In the genomic region with DNA sequence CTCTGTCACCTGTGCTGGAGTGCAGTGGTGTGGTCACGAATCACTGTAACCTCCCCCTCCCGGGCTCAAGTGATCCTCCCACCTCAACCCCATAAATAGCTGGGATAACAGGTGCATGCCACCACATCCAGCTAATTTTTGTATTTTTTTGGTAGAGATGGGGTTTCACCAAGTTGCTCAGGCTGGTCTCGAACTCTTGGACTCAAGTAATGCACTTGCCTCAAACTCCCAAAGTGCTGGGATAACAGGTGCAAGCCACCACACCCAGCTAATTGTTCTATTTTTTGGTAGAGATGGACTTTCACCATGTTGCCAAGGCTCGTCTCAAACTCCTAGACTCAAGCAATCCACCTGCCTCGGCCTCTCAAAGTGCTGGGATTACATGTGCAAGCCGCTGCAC, we compare ENCODE assay signal across 21 cellular contexts.
DNase-seq lines count a peak whose midpoint lies in the region; ATAC-seq, FAIRE-seq and TF ChIP-seq lines count a peak whose summit lies in the region.
"Had no signal": no experiment of that assay in that cellular context is flagged by ENCODE, and none has a peak within 500 bp of the region (broad histone marks: within the 10 kb centered on the region; RNA-seq: fewer than 3 reads in every experiment).

No MANE protein-coding gene starts in this region.

- H3K4me3 Mint-ChIP-seq in activated naive CD8-positive, alpha-beta T cell treated with anti-CD3 and anti-CD28 coated beads for 36 hours: no peak overlapping the region
- no peak overlapping the region for H3K4me3 Mint-ChIP-seq in activated naive CD8-positive, alpha-beta T cell treated with anti-CD3 and anti-CD28 coated beads, Interleukin-2, amount 50 U/mL, for 24 hours
- no peak overlapping the region for H3K4me3 Mint-ChIP-seq in T-helper 17 cell
- H3K4me3 Mint-ChIP-seq in activated T-helper 17 cell treated with anti-CD3 and anti-CD28 coated beads, Interleukin-2, amount 50 U/mL, for 72 hours: no peak overlapping the region
- H3K4me3 Mint-ChIP-seq: CD4-positive, CD25-positive, alpha-beta regulatory T cell; GM23338 had no signal

- H3K4me1 ChIP-seq in small intestine (ENCODE audit: control insufficient read depth in 2 of 2, insufficient read depth in 1 of 2, low read depth in 1 of 2, low read length in 1 of 2): peaks cover 3 to 6% of the 10 kb centered on the region in 2 donors
- no peaks in the 10 kb centered on the region for H3K4me1 ChIP-seq in OCI-LY7 (ENCODE audit: insufficient read depth, low read length, poor library complexity, severe bottlenecking)

- H3K4me3 ChIP-seq in small intestine (ENCODE audit: low read depth in 1 of 2, low read length in 2 of 2): no peak overlapping the region
- no peak overlapping the region for H3K4me3 ChIP-seq in OCI-LY7 (ENCODE audit: low read depth, low read length, poor library complexity, severe bottlenecking)
- H3K4me3 ChIP-seq: GM23338 had no signal

- no peaks in the 10 kb centered on the region for H3K36me3 ChIP-seq in small intestine (ENCODE audit: control insufficient read depth in 2 of 2, insufficient read depth in 2 of 2, low read length in 2 of 2)
- peaks cover 71% of the 10 kb centered on the region for H3K36me3 ChIP-seq in OCI-LY7 (ENCODE audit: insufficient read depth, low read length)

- CTCF ChIA-PET in OCI-LY7 (lab: Charles Lee; ENCODE audit: unreplicated experiment): no interaction called here

- H3K27ac Mint-ChIP-seq in activated naive CD8-positive, alpha-beta T cell treated with anti-CD3 and anti-CD28 coated beads for 36 hours: peak overlapping the region; percentile 23
- no peak overlapping the region for H3K27ac Mint-ChIP-seq in activated naive CD8-positive, alpha-beta T cell treated with anti-CD3 and anti-CD28 coated beads, Interleukin-2, amount 50 U/mL, for 24 hours
- peak overlapping the region; percentile 16 for H3K27ac Mint-ChIP-seq in T-helper 17 cell
- peak overlapping the region; percentile 58 for H3K27ac Mint-ChIP-seq in activated T-helper 17 cell treated with anti-CD3 and anti-CD28 coated beads, Interleukin-2, amount 50 U/mL, for 72 hours
- H3K27ac Mint-ChIP-seq: GM23338 had no signal

- no peaks in the 10 kb centered on the region for H3K9me3 Mint-ChIP-seq in activated naive CD8-positive, alpha-beta T cell treated with anti-CD3 and anti-CD28 coated beads for 36 hours
- H3K9me3 Mint-ChIP-seq in activated naive CD8-positive, alpha-beta T cell treated with anti-CD3 and anti-CD28 coated beads, Interleukin-2, amount 50 U/mL, for 24 hours: no peaks in the 10 kb centered on the region
- no peaks in the 10 kb centered on the region for H3K9me3 Mint-ChIP-seq in activated T-helper 17 cell treated with anti-CD3 and anti-CD28 coated beads, Interleukin-2, amount 50 U/mL, for 72 hours
- H3K9me3 Mint-ChIP-seq: CD4-positive, CD25-positive, alpha-beta regulatory T cell; GM23338 had no signal

- TF ChIP-seq POLR2A in GM12892 (IDR thresholded peaks at IDR 0.05; ENCODE audit: low read depth, low read length): no peak

- H3K9me3 ChIP-seq in T-helper 17 cell (ENCODE audit: control insufficient read depth, low read length, poor library complexity, severe bottlenecking) (no peaks in the 10 kb centered on the region), small intestine (ENCODE audit: control insufficient read depth, low read depth) (no peaks in the 10 kb centered on the region), OCI-LY7 (ENCODE audit: low read length) (no peaks in the 10 kb centered on the region)
- H3K9me3 ChIP-seq: BE2C, Caco-2 had no signal

- H3K27ac ChIP-seq in small intestine (ENCODE audit: low read depth in 1 of 2, low read length in 1 of 2) (no peak overlapping the region), OCI-LY7 (ENCODE audit: low read depth, low read length, poor library complexity, severe bottlenecking) (no peak overlapping the region)

- intact Hi-C loops in OCI-LY7 (cut with micrococcal nuclease; ENCODE audit: unreplicated experiment): no loop called here

- 0 out of 2 replicates have a peak, but pooled peaks cover 6% of the 10 kb centered on the region for H4K20me1 ChIP-seq in OCI-LY7 (ENCODE audit: insufficient read depth, low read length)

- H3K36me3 Mint-ChIP-seq in activated naive CD8-positive, alpha-beta T cell treated with anti-CD3 and anti-CD28 coated beads for 36 hours: peaks cover 51% of the 10 kb centered on the region
- H3K36me3 Mint-ChIP-seq in activated naive CD8-positive, alpha-beta T cell treated with anti-CD3 and anti-CD28 coated beads, Interleukin-2, amount 50 U/mL, for 24 hours (ENCODE audit: low read depth): peaks cover 34% of the 10 kb centered on the region
- H3K36me3 Mint-ChIP-seq in T-helper 17 cell (ENCODE audit: low read depth): no peaks in the 10 kb centered on the region
- H3K36me3 Mint-ChIP-seq in activated T-helper 17 cell treated with anti-CD3 and anti-CD28 coated beads, Interleukin-2, amount 50 U/mL, for 72 hours (ENCODE audit: low read depth): peaks cover 61% of the 10 kb centered on the region

- H3K4me2 ChIP-seq in OCI-LY7 (ENCODE audit: low read length): no peak overlapping the region
- H3K4me2 ChIP-seq: GM23338 had no signal

- H3K27me3 ChIP-seq in small intestine (ENCODE audit: control insufficient read depth in 2 of 2, insufficient read depth in 2 of 2, low read length in 2 of 2): no peaks in the 10 kb centered on the region
- H3K27me3 ChIP-seq: BE2C had no signal

- POLR2A ChIA-PET in OCI-LY7 (lab: Charles Lee): no interaction called here

- H3K9me2 ChIP-seq in OCI-LY7 (ENCODE audit: insufficient read depth, low read length): no peaks in the 10 kb centered on the region

- FAIRE-seq in small intestine (lab: Jason Lieb, UNC) (no peak), GM12892 (lab: Jason Lieb, UNC) (no peak)
- FAIRE-seq: A204.1, D721Med, G401.6, GM12891, GM18507, H54 had no signal

- no peaks in the 10 kb centered on the region for H3K27me3 Mint-ChIP-seq in activated naive CD8-positive, alpha-beta T cell treated with anti-CD3 and anti-CD28 coated beads for 36 hours
- no peaks in the 10 kb centered on the region for H3K27me3 Mint-ChIP-seq in activated naive CD8-positive, alpha-beta T cell treated with anti-CD3 and anti-CD28 coated beads, Interleukin-2, amount 50 U/mL, for 24 hours
- H3K27me3 Mint-ChIP-seq in T-helper 17 cell: no peaks in the 10 kb centered on the region
- no peaks in the 10 kb centered on the region for H3K27me3 Mint-ChIP-seq in activated T-helper 17 cell treated with anti-CD3 and anti-CD28 coated beads, Interleukin-2, amount 50 U/mL, for 72 hours
- H3K27me3 Mint-ChIP-seq: CD4-positive, CD25-positive, alpha-beta regulatory T cell had no signal

- no TSS peak for BruUV-seq in OCI-LY7 (replicated peaks; lab: Mats Ljungman, UMichigan)

- no peak for ATAC-seq in activated naive CD8-positive, alpha-beta T cell treated with anti-CD3 and anti-CD28 coated beads, Interleukin-2, amount 50 U/mL, for 24 hours
- ATAC-seq in T-helper 17 cell (no peak), HG02759 (IDR thresholded peaks at IDR 0.05; ENCODE audit: unreplicated experiment) (no peak)
- no peak for ATAC-seq in activated T-helper 17 cell treated with anti-CD3 and anti-CD28 coated beads, Interleukin-2, amount 50 U/mL, for 72 hours (replicated peaks)
- ATAC-seq: GM23338 had no signal

- DNase-seq in activated naive CD8-positive, alpha-beta T cell treated with anti-CD3 and anti-CD28 coated beads for 36 hours: no peak
- no peak for DNase-seq in activated naive CD8-positive, alpha-beta T cell treated with anti-CD3 and anti-CD28 coated beads, Interleukin-2, amount 50 U/mL, for 24 hours
- DNase-seq in T-helper 17 cell: no peak
- DNase-seq in small intestine: peak; percentile 36
- no peak for DNase-seq in GM12892 (ENCODE audit: insufficient read length)
- no peak for DNase-seq in OCI-LY7 (ENCODE audit: low spot score)
- DNase-seq: ACHN; BE2C; C1 segment of cervical spinal cord; Caco-2; CD4-positive, CD25-positive, alpha-beta regulatory T cell; HCEC 1CT had no signal

- H3K79me2 ChIP-seq in OCI-LY7 (ENCODE audit: insufficient read depth, low read depth, low read length): peaks cover 61% of the 10 kb centered on the region

- H2AFZ ChIP-seq in OCI-LY7 (ENCODE audit: low read length): no peak overlapping the region
- H2AFZ ChIP-seq: GM23338 had no signal

- TF ChIP-seq CTCF in OCI-LY7 (conservative IDR thresholded peaks at IDR 0.05; ENCODE audit: low read length): no peak

- 37 to 73% (median 61%) methylated on average over 6 of the region's 6 CpGs for WGBS in small intestine, 3 donors

- H3K4me1 Mint-ChIP-seq in activated naive CD8-positive, alpha-beta T cell treated with anti-CD3 and anti-CD28 coated beads for 36 hours: peaks cover 72% of the 10 kb centered on the region
- H3K4me1 Mint-ChIP-seq in activated naive CD8-positive, alpha-beta T cell treated with anti-CD3 and anti-CD28 coated beads, Interleukin-2, amount 50 U/mL, for 24 hours: peaks cover 74% of the 10 kb centered on the region
- peaks cover 51% of the 10 kb centered on the region for H3K4me1 Mint-ChIP-seq in T-helper 17 cell
- H3K4me1 Mint-ChIP-seq in activated T-helper 17 cell treated with anti-CD3 and anti-CD28 coated beads, Interleukin-2, amount 50 U/mL, for 72 hours: peaks cover 52% of the 10 kb centered on the region
